7 cellular contexts compared by ENCODE assay signal in the genomic region with DNA sequence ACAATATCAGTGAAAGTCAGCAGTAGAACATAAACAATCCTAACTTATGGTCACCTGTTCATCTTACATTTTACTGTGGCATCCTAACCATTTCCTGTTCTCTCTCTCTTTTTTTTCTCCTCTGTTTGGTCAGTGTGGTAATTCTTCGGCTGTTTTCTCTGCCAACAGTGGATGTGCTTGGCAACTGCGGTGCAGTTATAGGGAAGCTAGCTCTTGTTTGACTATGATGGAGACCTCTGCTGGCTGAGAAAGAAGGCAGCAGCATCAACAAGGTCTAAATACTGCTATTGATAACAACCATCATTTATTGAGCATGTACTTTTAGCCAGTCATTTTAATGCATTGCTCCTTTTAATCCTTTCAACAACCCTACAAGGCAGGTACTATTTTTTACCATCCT. TPM values are rescaled to one million over a fixed set of nuclear protein-coding genes. Genes with fewer than 3 reads are reported as not detected.
DNase-seq lines count a peak whose midpoint lies in the region; ATAC-seq and TF ChIP-seq lines count a peak whose summit lies in the region.

No MANE protein-coding gene starts in this region.

- no peaks in the 10 kb centered on the region for H3K36me3 ChIP-seq in MG63
- H3K36me3 ChIP-seq in kidney epithelial cell (ENCODE audit: control insufficient read depth, insufficient read depth, low read length), result no peaks in the 10 kb centered on the region
- no peaks in the 10 kb centered on the region for H3K36me3 ChIP-seq in prostate gland
- H3K36me3 ChIP-seq in thyroid gland, result no peaks in the 10 kb centered on the region

- H3K27ac Mint-ChIP-seq in T-helper 17 cell, result no peak overlapping the region

- no peak overlapping the region for H3K4me3 Mint-ChIP-seq in T-helper 17 cell

- TF ChIP-seq POLR2A in prostate gland (IDR thresholded peaks at IDR 0.05) (no peak), thyroid gland (IDR thresholded peaks at IDR 0.05) (no peak)

- peaks cover 4% of the 10 kb centered on the region; the same call in 1 of the 2 replicates for H3K9me3 ChIP-seq in MG63
- peaks cover under 1% of the 10 kb centered on the region for H3K9me3 ChIP-seq in T-helper 17 cell (ENCODE audit: control insufficient read depth, low read length, poor library complexity, severe bottlenecking)
- H3K9me3 ChIP-seq in prostate gland, result no peaks in the 10 kb centered on the region
- H3K9me3 ChIP-seq in thyroid gland, result no peaks in the 10 kb centered on the region

- DNase-seq in GM03348 (ENCODE audit: low spot score) (peak; percentile 22), MG63 (peak; percentile 62), T-helper 17 cell (no peak), kidney epithelial cell (ENCODE audit: low read depth) (no peak), prostate gland (ENCODE audit: low spot score) (no peak), T-helper 9 cell (no peak), thyroid gland (no peak)

- TF ChIP-seq CTCF in kidney epithelial cell (IDR thresholded peaks at IDR 0.05; ENCODE audit: insufficient read depth, low read length, poor library complexity, severe bottlenecking), result peak; percentile 27
- peak in 1 of 4 experiments; percentile 12 for TF ChIP-seq CTCF in prostate gland (IDR thresholded peaks at IDR 0.05)
- TF ChIP-seq CTCF in thyroid gland (IDR thresholded peaks at IDR 0.05), result peak in 2 of 6 experiments; percentile 4 to 7

- H3K4me1 ChIP-seq in prostate gland (replicated peaks), result no peaks in the 10 kb centered on the region
- H3K4me1 ChIP-seq in thyroid gland, result no peaks in the 10 kb centered on the region

- WGBS in prostate gland, result 12% methylated on average over 2 of the region's 2 CpGs
- WGBS in thyroid gland, 2 donors, result 35 to 44% methylated on average over 2 of the region's 2 CpGs

- H3K27me3 ChIP-seq in MG63 (peaks cover 30% of the 10 kb centered on the region), kidney epithelial cell (ENCODE audit: control insufficient read depth, insufficient read depth, low read length) (no peaks in the 10 kb centered on the region), prostate gland (replicated peaks; ENCODE audit: insufficient read depth) (no peaks in the 10 kb centered on the region), thyroid gland (no peaks in the 10 kb centered on the region)

- intact Hi-C loops in prostate gland (cut with DNase I), result no loop called here
- intact Hi-C loops in thyroid gland (cut with DNase I), result no loop called here

- no peaks in the 10 kb centered on the region for H3K36me3 Mint-ChIP-seq in T-helper 17 cell (ENCODE audit: low read depth)

- no peak overlapping the region for H3K4me3 ChIP-seq in MG63
- no peak overlapping the region for H3K4me3 ChIP-seq in kidney epithelial cell (ENCODE audit: low read depth, low read length)
- no peak overlapping the region for H3K4me3 ChIP-seq in prostate gland
- no peak overlapping the region for H3K4me3 ChIP-seq in thyroid gland (replicated peaks in 1 of 3)

- H3K27me3 Mint-ChIP-seq in T-helper 17 cell, result peaks cover 19% of the 10 kb centered on the region

- H3K27ac ChIP-seq in prostate gland (no peak overlapping the region), thyroid gland (no peak overlapping the region)

- peak; percentile 49 for ATAC-seq in T-helper 17 cell

- H3K4me1 Mint-ChIP-seq in T-helper 17 cell, result peaks cover 4% of the 10 kb centered on the region

RNA-seq across cellular contexts. Expression of a gene that starts 0.7 kb away (rescaled TPM):
- total RNA-seq in MG63 (2014; rRNA removed; shearing (Covaris generic); ENCODE audit: low replicate concordance), result not detected in 2 replicates
- total RNA-seq in T-helper 17 cell, result not detected
- not detected in 2 replicates for total RNA-seq in kidney epithelial cell
- total RNA-seq in prostate gland, result not detected
- total RNA-seq in thyroid gland, result not detected

RNA-seq across cellular contexts. Expression of a gene that starts 57.8 kb away (rescaled TPM):
- not detected in 2 replicates for total RNA-seq in MG63 (2014; rRNA removed; shearing (Covaris generic); ENCODE audit: low replicate concordance)
- total RNA-seq in T-helper 17 cell (under 1 TPM; 0.65 to 0.97 TPM), kidney epithelial cell (not detected in 2 replicates), prostate gland (under 1 TPM in 1 of 2 donors, not detected in 1; 0.62 TPM), thyroid gland (not detected)

Comparison
In these comparisons a context has a peak if more than half of its experiments do, and no peak if none do; other contexts are left out.
1. DNase-seq: peak in GM03348 (single experiment) and MG63 (single experiment); none in T-helper 17 cell (0 of 3), kidney epithelial cell (single experiment), prostate gland (single experiment), T-helper 9 cell (single experiment) and thyroid gland (0 of 2).